Comparison of ENCODE assay signal across 17 cellular contexts in genomic region chr9:70229026-70229425, GRCh38. TPM values are rescaled to one million over a fixed set of nuclear protein-coding genes. Genes with fewer than 3 reads are reported as not detected.
DNase-seq lines count a peak whose midpoint lies in the region; ATAC-seq, FAIRE-seq and TF ChIP-seq lines count a peak whose summit lies in the region.
"Had no signal": no experiment of that assay in that cellular context is flagged by ENCODE, and none has a peak within 500 bp of the region (broad histone marks: within the 10 kb centered on the region; RNA-seq: fewer than 3 reads in every experiment).

No MANE protein-coding gene starts in this region.

- H3K4me1 ChIP-seq in GM23338 (ENCODE audit: insufficient read depth): no peaks in the 10 kb centered on the region
- H3K4me1 ChIP-seq in heart left ventricle: peaks cover 0 to 17% (median 9%) of the 10 kb centered on the region in 12 donors
- H3K4me1 ChIP-seq in rectal smooth muscle tissue (ENCODE audit: control insufficient read depth, insufficient read depth, low read length): peaks cover 6% of the 10 kb centered on the region
- H3K4me1 ChIP-seq in neuronal stem cell (ENCODE audit: control insufficient read depth in 2 of 2, insufficient read depth in 1 of 2, low read depth in 1 of 2, low read length in 2 of 2): peaks cover 0 to 1% of the 10 kb centered on the region in 2 donors

- no peak overlapping the region for H3K14ac ChIP-seq in neuronal stem cell (ENCODE audit: low read length)

- 42 to 62% (median 47%) methylated on average over 4 of the region's 4 CpGs for WGBS in heart left ventricle, 4 donors
- WGBS in neuronal stem cell (ENCODE audit: extremely low coverage in 2 of 2, insufficient read length in 2 of 2, insufficient replicate concordance in 1 of 2), 2 donors: no CpG with 5 or more reads among the region's 4 CpGs

- no peak overlapping the region for H3K18ac ChIP-seq in neuronal stem cell (ENCODE audit: low read length)

- no peak overlapping the region for H2BK5ac ChIP-seq in neuronal stem cell (ENCODE audit: low read length)

- H3K79me1 ChIP-seq in neuronal stem cell (ENCODE audit: low read depth, low read length): no peaks in the 10 kb centered on the region

- H3K4me2 ChIP-seq in GM23338 (no peak overlapping the region), neuronal stem cell (ENCODE audit: insufficient read depth, low read length, poor library complexity, severe bottlenecking) (no peak overlapping the region)
- H3K4me2 ChIP-seq: KMS-11 had no signal

- no peak overlapping the region for H2BK120ac ChIP-seq in neuronal stem cell (ENCODE audit: low read depth, low read length)

- peaks cover 4% of the 10 kb centered on the region; the same call in 2 of the 3 replicates for H3K4me1 Mint-ChIP-seq in GM23338
- H3K4me1 Mint-ChIP-seq: activated CD4-positive, alpha-beta memory T cell treated with anti-CD3 and anti-CD28 coated beads, Interleukin-2, amount 10 ng/mL, durations not matched to agents 7 days and 5 days; stimulated activated effector memory CD8-positive, alpha-beta T cell treated with anti-CD3 and anti-CD28 coated beads, Interleukin-12 subunit alpha, Interleukin-12 subunit beta, amount 100 ng/mL, for 72 hours had no signal

- no peak overlapping the region for H2BK15ac ChIP-seq in neuronal stem cell (ENCODE audit: low read length)

- H4K8ac ChIP-seq in neuronal stem cell (ENCODE audit: low read depth, low read length): no peak overlapping the region

- H3K4me3 ChIP-seq in GM23338: no peak overlapping the region
- peak overlapping the region in 3 of 12 donors; percentile 1 to 36 (median 23) for H3K4me3 ChIP-seq in heart left ventricle
- no peak overlapping the region for H3K4me3 ChIP-seq in rectal smooth muscle tissue (ENCODE audit: low read length)
- H3K4me3 ChIP-seq in neuronal stem cell (ENCODE audit: low read length in 2 of 2): no peak overlapping the region

- no peak overlapping the region for H4K91ac ChIP-seq in neuronal stem cell (ENCODE audit: low read depth, low read length, poor library complexity)

- H2BK12ac ChIP-seq in neuronal stem cell (ENCODE audit: low read length): no peak overlapping the region

- H3K27me3 ChIP-seq in GM23338 (ENCODE audit: insufficient read depth): no peaks in the 10 kb centered on the region
- H3K27me3 ChIP-seq in heart left ventricle: no peaks in the 10 kb centered on the region
- no peaks in the 10 kb centered on the region for H3K27me3 ChIP-seq in rectal smooth muscle tissue (ENCODE audit: control insufficient read depth, insufficient read depth, low read length)
- no peaks in the 10 kb centered on the region for H3K27me3 ChIP-seq in neuronal stem cell (ENCODE audit: control insufficient read depth in 3 of 3, insufficient read depth in 3 of 3, low read depth in 1 of 3, low read length in 3 of 3)

- peaks cover 16% of the 10 kb centered on the region for H3K36me3 Mint-ChIP-seq in GM23338 (ENCODE audit: low read depth)
- H3K36me3 Mint-ChIP-seq: stimulated activated effector memory CD8-positive, alpha-beta T cell treated with anti-CD3 and anti-CD28 coated beads, Interleukin-12 subunit alpha, Interleukin-12 subunit beta, amount 100 ng/mL, for 72 hours had no signal

- TF ChIP-seq CTCF in GM23338 (conservative IDR thresholded peaks at IDR 0.05; ENCODE audit: low read depth in 2 of 2) (no peak), heart left ventricle (IDR thresholded peaks at IDR 0.05) (no peak)

- H3K9ac ChIP-seq in rectal smooth muscle tissue (ENCODE audit: low read length) (no peak overlapping the region), neuronal stem cell (ENCODE audit: low read depth, low read length, poor library complexity) (no peak overlapping the region)
- H3K9ac ChIP-seq: KMS-11 had no signal

- H3K36me3 ChIP-seq in GM23338 (ENCODE audit: insufficient read depth): no peaks in the 10 kb centered on the region
- H3K36me3 ChIP-seq in heart left ventricle: peaks cover 0 to 15% (median 0%) of the 10 kb centered on the region in 9 donors
- peaks cover 4% of the 10 kb centered on the region for H3K36me3 ChIP-seq in rectal smooth muscle tissue (ENCODE audit: control insufficient read depth, insufficient read depth, low read length)
- no peaks in the 10 kb centered on the region for H3K36me3 ChIP-seq in neuronal stem cell (replicated peaks in 1 of 2; ENCODE audit: control insufficient read depth in 2 of 2, insufficient read depth in 2 of 2, low read length in 2 of 2)

- TF ChIP-seq POLR2A in heart left ventricle (IDR thresholded peaks at IDR 0.05) (no peak), GM12892 (IDR thresholded peaks at IDR 0.05; ENCODE audit: low read depth, low read length) (no peak)

- DNase-seq in GM23338 (ENCODE audit: low spot score): no peak
- peak; percentile 8 for DNase-seq in RPMI7951 (ENCODE audit: low read depth)
- DNase-seq in heart left ventricle: peak in 2 of 5 donors; percentile 20 to 49
- DNase-seq in NOMO-1 treated with DMSO at 0.1 percent for 48 hours (lab: John Stamatoyannopoulos, UW; ENCODE audit: unreplicated experiment): no peak
- no peak for DNase-seq in neuronal stem cell (ENCODE audit: low spot score)
- DNase-seq in GM12892 (ENCODE audit: insufficient read length): no peak
- DNase-seq: activated CD4-positive, alpha-beta memory T cell treated with anti-CD3 and anti-CD28 coated beads, Interleukin-2, amount 10 ng/mL, durations not matched to agents 7 days and 5 days; activated gamma-delta T cell; head of caudate nucleus; NCI-H2029 treated with DMSO at 0.1 percent for 48 hours had no signal

- H3K27ac Mint-ChIP-seq in GM23338: no peak overlapping the region
- H3K27ac Mint-ChIP-seq: activated CD4-positive, alpha-beta memory T cell treated with anti-CD3 and anti-CD28 coated beads, Interleukin-2, amount 10 ng/mL, durations not matched to agents 7 days and 5 days; stimulated activated effector memory CD8-positive, alpha-beta T cell treated with anti-CD3 and anti-CD28 coated beads, Interleukin-12 subunit alpha, Interleukin-12 subunit beta, amount 100 ng/mL, for 72 hours had no signal

- H3F3A ChIP-seq in GM23338 (replicated peaks; ENCODE audit: low read depth): no peaks in the 10 kb centered on the region

- H3K4me3 Mint-ChIP-seq in GM23338: no peak overlapping the region
- H3K4me3 Mint-ChIP-seq: activated CD4-positive, alpha-beta memory T cell treated with anti-CD3 and anti-CD28 coated beads, Interleukin-2, amount 10 ng/mL, durations not matched to agents 7 days and 5 days; stimulated activated effector memory CD8-positive, alpha-beta T cell treated with anti-CD3 and anti-CD28 coated beads, Interleukin-12 subunit alpha, Interleukin-12 subunit beta, amount 100 ng/mL, for 72 hours had no signal

- no peak overlapping the region for H2AFZ ChIP-seq in GM23338
- H2AFZ ChIP-seq in neuronal stem cell (ENCODE audit: low read length): no peak overlapping the region

- peak; percentile 69 for ATAC-seq in GM23338
- ATAC-seq in heart left ventricle: peak; percentile 83 to 95 (median 89)
- no peak for ATAC-seq in GM19324 (IDR thresholded peaks at IDR 0.05; ENCODE audit: low FRiP score, unreplicated experiment)
- ATAC-seq: stimulated activated effector memory CD8-positive, alpha-beta T cell treated with anti-CD3 and anti-CD28 coated beads, Interleukin-12 subunit alpha, Interleukin-12 subunit beta, amount 100 ng/mL, for 72 hours had no signal

- H3K4ac ChIP-seq in neuronal stem cell (ENCODE audit: low read length): no peak overlapping the region

- no peaks in the 10 kb centered on the region for H3K9me2 ChIP-seq in GM23338 (ENCODE audit: insufficient read depth)

- no peaks in the 10 kb centered on the region for H3K9me3 ChIP-seq in heart left ventricle
- no peaks in the 10 kb centered on the region for H3K9me3 ChIP-seq in neuronal stem cell (replicated peaks in 1 of 2; ENCODE audit: control insufficient read depth in 2 of 2, insufficient read depth in 1 of 2, low read depth in 1 of 2, low read length in 2 of 2)

- no peaks in the 10 kb centered on the region for H3K79me2 ChIP-seq in GM23338 (replicated peaks; ENCODE audit: insufficient read depth)

- FAIRE-seq in GM12892 (lab: Jason Lieb, UNC): no peak
- FAIRE-seq: bronchial epithelial cell, endothelial cell of umbilical vein, GM19239 had no signal

- H2AK5ac ChIP-seq in neuronal stem cell (ENCODE audit: low read depth, low read length): no peak overlapping the region

- H3K27me3 Mint-ChIP-seq in GM23338 (ENCODE audit: insufficient read depth, low read depth, poor library complexity): no peaks in the 10 kb centered on the region
- H3K27me3 Mint-ChIP-seq: activated CD4-positive, alpha-beta memory T cell treated with anti-CD3 and anti-CD28 coated beads, Interleukin-2, amount 10 ng/mL, durations not matched to agents 7 days and 5 days had no signal

- H4K20me1 ChIP-seq in GM23338 (replicated peaks; ENCODE audit: insufficient read depth): no peaks in the 10 kb centered on the region

- intact Hi-C loops in heart left ventricle (cut with DNase I): loop anchor here in 6 of 10 donors (2.0 to 10.0 kb wide), 9 partner anchors 94 to 258 kb away; no protein-coding TSS in a partner anchor

- no peak overlapping the region for H3K23ac ChIP-seq in neuronal stem cell (ENCODE audit: low read depth, low read length, poor library complexity)

- H3K27ac ChIP-seq in GM23338 (ENCODE audit: low read depth) (no peak overlapping the region), heart left ventricle (peak overlapping the region in 7 of 12 donors; percentile 3 to 43 (median 19)), rectal smooth muscle tissue (ENCODE audit: low read depth, low read length) (peak overlapping the region; percentile 52), neuronal stem cell (replicated peaks; ENCODE audit: low read length) (no peak overlapping the region)
- H3K27ac ChIP-seq: KMS-11 had no signal

- peaks cover 9% of the 10 kb centered on the region for H3K9me3 Mint-ChIP-seq in GM23338
- H3K9me3 Mint-ChIP-seq: activated CD4-positive, alpha-beta memory T cell treated with anti-CD3 and anti-CD28 coated beads, Interleukin-2, amount 10 ng/mL, durations not matched to agents 7 days and 5 days; stimulated activated effector memory CD8-positive, alpha-beta T cell treated with anti-CD3 and anti-CD28 coated beads, Interleukin-12 subunit alpha, Interleukin-12 subunit beta, amount 100 ng/mL, for 72 hours had no signal

TF ChIP-seq in GM23338, 12 proteins besides CTCF, POLR2A, EP300 and RAD21 (continues in another document):
- TF ChIP-seq STAT1 (IDR thresholded peaks at IDR 0.05; ENCODE audit: unreplicated experiment): no peak
- TF ChIP-seq CREB1 (CRISPR knock-in tag; IDR thresholded peaks at IDR 0.05; ENCODE audit: low read depth): no peak

RNA-seq across cellular contexts. Expression of gene SMC5, which starts 29.8 kb away (rescaled TPM):
- 25.5 and 29.0 TPM in 2 replicates for total RNA-seq in GM23338 (2014; rRNA removed; shearing (Covaris generic))
- polyA plus RNA-seq in GM23338 (2016; fragmentation: Nextera tagmentation; extraction: Ambion mirVana): 14.8 and 27.9 TPM in 2 replicates
- 19.1 and 23.9 TPM in 2 replicates for total RNA-seq in RPMI7951 (2014; rRNA removed; shearing (Covaris generic))
- 10 to 100 TPM in 7 of 9 donors, 1 to 10 TPM in 2; 8.4 to 14.6 (median 11.4) TPM for total RNA-seq in heart left ventricle
- polyA plus RNA-seq in heart left ventricle: 10 to 100 TPM in 1 of 2 donors, 1 to 10 TPM in 1; 6.8 to 11.0 TPM
- 26.5 TPM for polyA plus RNA-seq in neuronal stem cell (2013, experiment 1 of 2)
- 26.7 TPM for polyA plus RNA-seq in neuronal stem cell (2013, experiment 2 of 2)
- 22.6 TPM for polyA plus RNA-seq in GM12892 (2012; ENCODE audit: missing spikeins)

Comparison
In these comparisons a context has a peak if more than half of its experiments do, and no peak if none do; other contexts are left out.
1. H3K27ac ChIP-seq: peak in heart left ventricle (7 of 12) and rectal smooth muscle tissue (single experiment); none in GM23338 (single experiment) and neuronal stem cell (single experiment).